Comparison of ENCODE assay signal across 1 cellular context in the genomic region with DNA sequence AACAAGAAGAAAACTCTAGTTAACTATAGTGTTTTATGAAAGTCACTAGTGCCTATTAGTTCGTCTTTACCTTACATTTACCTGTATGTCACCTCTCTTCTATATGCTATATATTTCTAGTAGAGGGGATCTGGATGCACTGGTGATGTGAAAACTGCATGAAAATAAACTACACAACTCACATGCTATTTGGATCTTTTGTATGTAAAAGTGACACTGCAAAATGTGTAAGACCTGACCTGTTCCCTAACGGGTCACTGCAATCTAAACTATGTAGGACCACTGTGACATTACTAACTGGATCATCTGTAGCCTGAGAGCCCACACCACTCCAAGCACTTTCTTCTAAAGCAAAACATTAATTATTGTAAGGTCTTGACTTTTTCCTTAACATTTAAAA.
TF ChIP-seq lines count a peak whose summit lies in the region.

No MANE protein-coding gene starts in this region.

TF ChIP-seq in IMR-90, 13 proteins besides CTCF, POLR2A, EP300 and RAD21:
- no peak for TF ChIP-seq CHD1 (IDR thresholded peaks at IDR 0.05; ENCODE audit: low read depth, low read length)
- TF ChIP-seq USF2 (IDR thresholded peaks at IDR 0.05; ENCODE audit: low read depth, low read length), result no peak
- TF ChIP-seq MAZ (IDR thresholded peaks at IDR 0.05; ENCODE audit: borderline replicate concordance, low read depth, low read length), result no peak
- TF ChIP-seq SMC3 (IDR thresholded peaks at IDR 0.05; ENCODE audit: low read depth, low read length), result no peak
- TF ChIP-seq MXI1 (IDR thresholded peaks at IDR 0.05; ENCODE audit: borderline replicate concordance, low read depth, low read length), result no peak
- TF ChIP-seq MAFK (IDR thresholded peaks at IDR 0.05; ENCODE audit: low read depth, low read length), result no peak
- TF ChIP-seq BHLHE40 (IDR thresholded peaks at IDR 0.05; ENCODE audit: low read depth, low read length), result no peak
- no peak for TF ChIP-seq RFX5 (IDR thresholded peaks at IDR 0.05; ENCODE audit: low read depth, low read length)
- TF ChIP-seq NFE2L2 (IDR thresholded peaks at IDR 0.05; ENCODE audit: low read depth, low read length), result no peak
- TF ChIP-seq CEBPB (IDR thresholded peaks at IDR 0.05; ENCODE audit: low read depth, low read length), result no peak
- TF ChIP-seq, protein P1, sequence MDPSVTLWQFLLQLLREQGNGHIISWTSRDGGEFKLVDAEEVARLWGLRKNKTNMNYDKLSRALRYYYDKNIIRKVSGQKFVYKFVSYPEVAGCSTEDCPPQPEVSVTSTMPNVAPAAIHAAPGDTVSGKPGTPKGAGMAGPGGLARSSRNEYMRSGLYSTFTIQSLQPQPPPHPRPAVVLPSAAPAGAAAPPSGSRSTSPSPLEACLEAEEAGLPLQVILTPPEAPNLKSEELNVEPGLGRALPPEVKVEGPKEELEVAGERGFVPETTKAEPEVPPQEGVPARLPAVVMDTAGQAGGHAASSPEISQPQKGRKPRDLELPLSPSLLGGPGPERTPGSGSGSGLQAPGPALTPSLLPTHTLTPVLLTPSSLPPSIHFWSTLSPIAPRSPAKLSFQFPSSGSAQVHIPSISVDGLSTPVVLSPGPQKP (IDR thresholded peaks at IDR 0.05; ENCODE audit: borderline replicate concordance, low read depth, low read length), result no peak
- TF ChIP-seq RCOR1 (IDR thresholded peaks at IDR 0.05; ENCODE audit: insufficient replicate concordance, low read length), result no peak
- TF ChIP-seq FOS (IDR thresholded peaks at IDR 0.05; ENCODE audit: low read depth, low read length), result no peak
